18 cellular contexts compared by ENCODE assay signal in the genomic region with DNA sequence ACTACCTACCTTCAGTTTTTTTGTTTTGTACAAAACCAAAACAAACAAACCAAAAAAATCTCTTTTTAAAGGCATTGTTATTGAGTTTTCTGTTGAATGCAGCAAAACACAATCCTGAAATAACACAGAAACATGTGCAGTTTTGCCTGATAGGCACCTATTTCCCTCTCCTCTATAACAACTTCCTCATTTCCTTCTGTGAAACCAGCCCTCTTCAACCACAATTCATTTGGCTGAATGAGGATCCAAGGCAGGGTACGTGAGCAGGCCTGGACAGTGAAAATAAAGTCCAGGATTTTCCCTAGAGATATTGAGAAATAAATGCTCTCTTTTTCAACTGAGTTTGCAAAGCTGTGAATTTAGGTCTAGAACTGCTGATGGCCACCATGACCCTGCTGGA.
"Had no signal": no experiment of that assay in that cellular context is flagged by ENCODE, and none has a peak within 500 bp of the region (broad histone marks: within the 10 kb centered on the region; RNA-seq: fewer than 3 reads in every experiment).

No MANE protein-coding gene starts in this region.

- H3K27ac ChIP-seq: body of pancreas, ovary, psoas muscle had no signal

- H3K36me3 ChIP-seq: ovary had no signal

- H3K4me3 ChIP-seq: body of pancreas, ovary, psoas muscle had no signal

- ATAC-seq: activated CD4-positive, CD25-positive, alpha-beta regulatory T cell treated with anti-CD3 and anti-CD28 coated beads, Interleukin-2, amount 50 U/mL, for 24 hours; activated CD8-positive, alpha-beta T cell treated with anti-CD3 and anti-CD28 coated beads, Interleukin-2, amount 10 ng/mL, durations not matched to agents 7 days and 5 days; body of pancreas; effector memory CD8-positive, alpha-beta T cell; left ventricle myocardium superior; psoas muscle; right cardiac atrium; stimulated activated naive CD8-positive, alpha-beta T cell treated with anti-CD3 and anti-CD28 coated beads, Interleukin-15, amount 100 ng/mL, for 72 hours had no signal

- H3K9me3 ChIP-seq: body of pancreas, ovary, psoas muscle had no signal

- DNase-seq: activated CD4-positive, alpha-beta T cell treated with anti-CD3 and anti-CD28 coated beads, Interleukin-2, amount 10 ng/mL, durations not matched to agents 7 days and 5 days; activated CD8-positive, alpha-beta T cell treated with anti-CD3 and anti-CD28 coated beads, Interleukin-2, amount 10 ng/mL, durations not matched to agents 7 days and 5 days; activated naive CD4-positive, alpha-beta T cell treated with Interleukin-2 at 50 U/mL for 16 hours; activated naive CD8-positive, alpha-beta T cell treated with anti-CD3 and anti-CD28 coated beads, Interleukin-2, amount 10 ng/mL, durations not matched to agents 7 days and 5 days; activated T-cell treated with anti-CD3 and anti-CD28 coated beads, Interleukin-2, amount 50 U/mL, for 24 hours; amygdala; body of pancreas; dermis blood vessel endothelial cell; effector memory CD8-positive, alpha-beta T cell; immature natural killer cell; kidney glomerular epithelial cell; left ventricle myocardium superior; naive B cell; ovary; psoas muscle; right cardiac atrium; stimulated activated naive CD8-positive, alpha-beta T cell treated with anti-CD3 and anti-CD28 coated beads, Interleukin-15, amount 100 ng/mL, for 72 hours had no signal

- H3K27me3 ChIP-seq: body of pancreas, ovary had no signal

- H3K4me1 ChIP-seq: body of pancreas, psoas muscle had no signal
